Comparison of ENCODE assay signal across 15 cellular contexts in genomic region chr6:157479464-157480303, GRCh38.
"Had no signal": no experiment of that assay in that cellular context is flagged by ENCODE, and none has a peak within 500 bp of the region (broad histone marks: within the 10 kb centered on the region; RNA-seq: fewer than 3 reads in every experiment).

No MANE protein-coding gene starts in this region.

- H3K4me3 ChIP-seq: adrenal gland, hepatocyte, psoas muscle had no signal

- H3K9me3 ChIP-seq: psoas muscle had no signal

- H3K4me3 Mint-ChIP-seq: activated naive CD4-positive, alpha-beta T cell treated with anti-CD3 and anti-CD28 coated beads, Interleukin-2, amount 50 U/mL, for 24 hours; nephron had no signal

- DNase-seq: activated CD4-positive, alpha-beta T cell treated with anti-CD3 and anti-CD28 coated beads, Interleukin-2, amount 50 U/mL, for 4 hours; activated T-cell treated with anti-CD3 and anti-CD28 coated beads, Interleukin-2, amount 50 U/mL, for 1 hour; adrenal gland; caudate nucleus; left ventricle myocardium superior; mesendoderm; occipital lobe; psoas muscle; T-helper 2 cell had no signal

- H3K27ac ChIP-seq: adrenal gland, hepatocyte, psoas muscle had no signal

- H3K4me1 ChIP-seq: adrenal gland, psoas muscle had no signal

- ATAC-seq: activated CD4-positive, CD25-positive, alpha-beta regulatory T cell treated with anti-CD3 and anti-CD28 coated beads, Interleukin-2, amount 50 U/mL, for 24 hours; esophagus mucosa; left ventricle myocardium superior; sciatic nerve had no signal

- H3K4me1 Mint-ChIP-seq: activated naive CD4-positive, alpha-beta T cell treated with anti-CD3 and anti-CD28 coated beads, Interleukin-2, amount 50 U/mL, for 24 hours had no signal

- H3K9me3 Mint-ChIP-seq: activated naive CD4-positive, alpha-beta T cell treated with anti-CD3 and anti-CD28 coated beads, Interleukin-2, amount 50 U/mL, for 24 hours; nephron had no signal

- H3K27me3 ChIP-seq: adrenal gland, hepatocyte had no signal

- H3K36me3 ChIP-seq: adrenal gland had no signal

- H3K36me3 Mint-ChIP-seq: activated naive CD4-positive, alpha-beta T cell treated with anti-CD3 and anti-CD28 coated beads, Interleukin-2, amount 50 U/mL, for 24 hours had no signal

- H3K27ac Mint-ChIP-seq: activated naive CD4-positive, alpha-beta T cell treated with anti-CD3 and anti-CD28 coated beads, Interleukin-2, amount 50 U/mL, for 24 hours; nephron had no signal
